Comparison of ENCODE assay signal across 28 cellular contexts in genomic region chr5:178996156-178996555, GRCh38. TPM values are rescaled to one million over a fixed set of nuclear protein-coding genes. Genes with fewer than 3 reads are reported as not detected.
"Had no signal": no experiment of that assay in that cellular context is flagged by ENCODE, and none has a peak within 500 bp of the region (broad histone marks: within the 10 kb centered on the region; RNA-seq: fewer than 3 reads in every experiment).

No MANE protein-coding gene starts in this region.

- ATAC-seq: activated CD4-positive, alpha-beta T cell treated with anti-CD3 and anti-CD28 coated beads for 36 hours; activated T-cell treated with anti-CD3 and anti-CD28 coated beads, Interleukin-2, amount 50 U/mL, for 72 hours; SK-N-SH treated with all-trans-retinoic acid at 6 μM for 48 hours had no signal

- H3K36me3 ChIP-seq: adrenal gland, breast epithelium, SJSA1 had no signal

- H3K27ac Mint-ChIP-seq: activated CD4-positive, alpha-beta memory T cell treated with anti-CD3 and anti-CD28 coated beads, Interleukin-2, amount 10 ng/mL, durations not matched to agents 7 days and 5 days; activated CD4-positive, alpha-beta T cell treated with anti-CD3 and anti-CD28 coated beads for 36 hours; activated naive CD4-positive, alpha-beta T cell treated with anti-CD3 and anti-CD28 coated beads, Interleukin-2, amount 10 ng/mL, durations not matched to agents 7 days and 5 days; activated T-cell treated with anti-CD3 and anti-CD28 coated beads, Interleukin-2, amount 50 U/mL, for 72 hours; activated T-helper 2 cell treated with anti-CD3 and anti-CD28 coated beads, Interferon-gamma antibody, Interleukin-2, Interleukin-4, amounts not matched to agents 10 μg/mL and 5 μg/mL and 100 μg/mL, durations not matched to agents 14 hours and 24 hours and 36 hours had no signal

- H3K4me1 ChIP-seq: adrenal gland, breast epithelium, SJSA1 had no signal

- DNase-seq: activated CD4-positive, alpha-beta memory T cell treated with anti-CD3 and anti-CD28 coated beads, Interleukin-2, amount 10 ng/mL, durations not matched to agents 7 days and 5 days; activated CD4-positive, alpha-beta T cell treated with anti-CD3 and anti-CD28 coated beads for 36 hours; activated CD4-positive, alpha-beta T cell treated with anti-CD3 and anti-CD28 coated beads, Interleukin-2, amount 50 U/mL, for 1 hour; activated gamma-delta T cell treated with Interleukin-2 at 50 U/mL for 16 hours; activated naive CD4-positive, alpha-beta T cell treated with anti-CD3 and anti-CD28 coated beads, Interleukin-2, amount 10 ng/mL, durations not matched to agents 7 days and 5 days; activated naive CD8-positive, alpha-beta T cell treated with anti-CD3 and anti-CD28 coated beads, Interleukin-2, amount 10 ng/mL, durations not matched to agents 7 days and 5 days; activated T-cell treated with anti-CD3 and anti-CD28 coated beads for 4 hours; activated T-cell treated with anti-CD3 and anti-CD28 coated beads, Interleukin-2, amount 50 U/mL, for 72 hours; anterior cingulate cortex; caudate nucleus; Kasumi-1; KBM-7; NCI-H1105 treated with DMSO at 0.1 percent for 48 hours; NCI-H146; NCI-H187 treated with DMSO at 0.1 percent for 48 hours; NCI-H2081 treated with DMSO at 0.1 percent for 48 hours; NCI-H446 treated with DMSO at 0.1 percent for 48 hours; NCI-H526 treated with DMSO at 0.1 percent for 48 hours; SHP77; T-helper 9 cell had no signal

- H3K27me3 ChIP-seq: SJSA1 had no signal

- H3K4me3 ChIP-seq: adrenal gland, breast epithelium, SJSA1 had no signal

- H3K9me3 ChIP-seq: adrenal gland had no signal

- H3K36me3 Mint-ChIP-seq: activated naive CD4-positive, alpha-beta T cell treated with anti-CD3 and anti-CD28 coated beads, Interleukin-2, amount 10 ng/mL, durations not matched to agents 7 days and 5 days had no signal

- H3K4me1 Mint-ChIP-seq: activated naive CD4-positive, alpha-beta T cell treated with anti-CD3 and anti-CD28 coated beads, Interleukin-2, amount 10 ng/mL, durations not matched to agents 7 days and 5 days had no signal

- H3K4me3 Mint-ChIP-seq: activated CD4-positive, alpha-beta memory T cell treated with anti-CD3 and anti-CD28 coated beads, Interleukin-2, amount 10 ng/mL, durations not matched to agents 7 days and 5 days; activated CD4-positive, alpha-beta T cell treated with anti-CD3 and anti-CD28 coated beads for 36 hours; activated naive CD4-positive, alpha-beta T cell treated with anti-CD3 and anti-CD28 coated beads, Interleukin-2, amount 10 ng/mL, durations not matched to agents 7 days and 5 days; T-helper 1 cell treated with Interleukin-12 subunit alpha and Interleukin-12 subunit beta and Interleukin-4 antibody, amounts not matched to agents 30 μg/mL and 1 μg/mL, for 36 hours had no signal

- H3K27ac ChIP-seq: adrenal gland, breast epithelium, SJSA1 had no signal

RNA-seq across cellular contexts. Expression of gene GRM6, which starts 1.0 kb away (rescaled TPM):
- total RNA-seq: activated CD4-positive, alpha-beta memory T cell treated with anti-CD3 and anti-CD28 coated beads, Interleukin-2, amount 10 ng/mL, durations not matched to agents 7 days and 5 days; activated CD4-positive, alpha-beta T cell treated with anti-CD3 and anti-CD28 coated beads for 36 hours; activated CD8-positive, alpha-beta memory T cell treated with anti-CD3 and anti-CD28 coated beads for 36 hours; activated naive CD8-positive, alpha-beta T cell treated with anti-CD3 and anti-CD28 coated beads, Interleukin-2, amount 10 ng/mL, durations not matched to agents 7 days and 5 days; activated T-cell treated with anti-CD3 and anti-CD28 coated beads, Interleukin-2, amount 50 U/mL, for 72 hours; activated T-helper 2 cell treated with anti-CD3 and anti-CD28 coated beads, Interferon-gamma antibody, Interleukin-2, Interleukin-4, amounts not matched to agents 10 μg/mL and 5 μg/mL and 100 μg/mL, durations not matched to agents 14 hours and 24 hours and 36 hours; adrenal gland; breast epithelium; chondrocyte; SJSA1 had no signal

RNA-seq across cellular contexts. Expression of gene ZNF879, which starts 27.4 kb away (rescaled TPM):
- total RNA-seq: SJSA1 had no signal

RNA-seq across cellular contexts. Expression of gene ZNF454, which starts 55.2 kb away (rescaled TPM):
- total RNA-seq: activated CD4-positive, alpha-beta memory T cell treated with anti-CD3 and anti-CD28 coated beads, Interleukin-2, amount 10 ng/mL, durations not matched to agents 7 days and 5 days; activated CD4-positive, alpha-beta T cell treated with anti-CD3 and anti-CD28 coated beads for 36 hours; activated CD8-positive, alpha-beta memory T cell treated with anti-CD3 and anti-CD28 coated beads for 36 hours; activated naive CD8-positive, alpha-beta T cell treated with anti-CD3 and anti-CD28 coated beads, Interleukin-2, amount 10 ng/mL, durations not matched to agents 7 days and 5 days; activated T-helper 2 cell treated with anti-CD3 and anti-CD28 coated beads, Interferon-gamma antibody, Interleukin-2, Interleukin-4, amounts not matched to agents 10 μg/mL and 5 μg/mL and 100 μg/mL, durations not matched to agents 14 hours and 24 hours and 36 hours; SJSA1 had no signal
